ENCODE assay signal across 27 cellular contexts in the genomic region with DNA sequence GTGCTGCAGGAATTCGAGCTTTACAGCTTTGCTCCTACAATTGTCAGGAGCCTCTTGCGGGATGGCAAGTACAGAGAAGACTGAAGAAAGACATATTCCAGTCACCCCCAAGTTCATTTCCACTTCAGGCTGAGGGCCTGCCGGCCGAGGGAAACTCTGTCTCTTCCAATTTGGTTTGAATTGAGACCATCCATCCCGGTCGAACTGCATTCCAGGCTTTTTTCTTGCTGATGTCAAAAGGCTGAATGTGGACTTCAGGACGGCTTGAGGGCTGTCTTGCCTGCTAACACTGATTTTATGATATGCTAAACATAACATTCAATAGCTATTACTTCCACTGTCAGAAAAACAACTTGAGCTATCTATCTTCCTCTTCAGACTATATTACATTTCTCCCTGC.
"Had no signal": no experiment of that assay in that cellular context is flagged by ENCODE, and none has a peak within 500 bp of the region (broad histone marks: within the 10 kb centered on the region; RNA-seq: fewer than 3 reads in every experiment).

No MANE protein-coding gene starts in this region.

- H3K36me3 Mint-ChIP-seq: memory B cell; mesothelial cell of epicardium; naive B cell; neural progenitor cell; stimulated activated memory B cell treated with anti-CD40 and anti-IgM and Interleukin-4, amounts not matched to agents 10 μg/mL and 1 μg/mL and 100 μg/mL, for 72 hours had no signal

- H3K4me1 Mint-ChIP-seq: memory B cell; naive B cell; nephron; neural progenitor cell; stimulated activated memory B cell treated with anti-CD40 and anti-IgM and Interleukin-4, amounts not matched to agents 10 μg/mL and 1 μg/mL and 100 μg/mL, for 72 hours had no signal

- H2AFZ ChIP-seq: neural progenitor cell had no signal

- H3K4me1 ChIP-seq: esophagus muscularis mucosa, foreskin keratinocyte, gastroesophageal sphincter, heart left ventricle, neural progenitor cell, prostate gland, right atrium auricular region, transverse colon, vagina had no signal

- ATAC-seq: foreskin keratinocyte; gastroesophageal sphincter; heart left ventricle; left lobe of liver; mucosa of descending colon; sciatic nerve; stimulated activated memory B cell treated with anti-CD40 and anti-IgM and Interleukin-4, amounts not matched to agents 10 μg/mL and 1 μg/mL and 100 μg/mL, for 72 hours; stimulated activated naive CD8-positive, alpha-beta T cell treated with anti-CD3 and anti-CD28 coated beads, Interleukin-15, Interleukin-2, amounts not matched to agents 100 U/mL and 50 U/mL, for 24 hours had no signal

- H3K9me3 Mint-ChIP-seq: memory B cell; mesothelial cell of epicardium; naive B cell; nephron; neural progenitor cell; stimulated activated memory B cell treated with anti-CD40 and anti-IgM and Interleukin-4, amounts not matched to agents 10 μg/mL and 1 μg/mL and 100 μg/mL, for 72 hours had no signal

- H3K27me3 ChIP-seq: esophagus muscularis mucosa, neural progenitor cell, right atrium auricular region, vagina had no signal

- H3K27ac Mint-ChIP-seq: memory B cell; mesothelial cell of epicardium; naive B cell; nephron; neural progenitor cell; stimulated activated memory B cell treated with anti-CD40 and anti-IgM and Interleukin-4, amounts not matched to agents 10 μg/mL and 1 μg/mL and 100 μg/mL, for 72 hours had no signal

- H3K4me3 ChIP-seq: coronary artery, esophagus muscularis mucosa, gastroesophageal sphincter, heart left ventricle, lung, mucosa of descending colon, neural progenitor cell, prostate gland, right atrium auricular region, thoracic aorta, transverse colon, vagina had no signal

- H3K9ac ChIP-seq: neural progenitor cell had no signal

- DNase-seq: dermis blood vessel endothelial cell; effector memory CD4-positive, alpha-beta T cell; foreskin keratinocyte; heart left ventricle; hippocampal formation; kidney; mucosa of descending colon; naive B cell; stimulated activated CD4-positive, alpha-beta T cell treated with anti-CD3 and anti-CD28 coated beads, Interleukin-4, amount 100 ng/mL, for 4 hours; stimulated activated naive CD8-positive, alpha-beta T cell treated with anti-CD3 and anti-CD28 coated beads, Interleukin-15, Interleukin-2, amounts not matched to agents 100 U/mL and 50 U/mL, for 24 hours; substantia nigra; transverse colon had no signal

- H3K4me2 ChIP-seq: neural progenitor cell had no signal

- H3K9me3 ChIP-seq: esophagus muscularis mucosa, gastroesophageal sphincter, heart left ventricle, mucosa of descending colon, prostate gland, right atrium auricular region, thoracic aorta, transverse colon, vagina had no signal

- H3K36me3 ChIP-seq: esophagus muscularis mucosa, gastroesophageal sphincter, heart left ventricle, neural progenitor cell, prostate gland, right atrium auricular region, thoracic aorta, transverse colon, vagina had no signal

- H3K4me3 Mint-ChIP-seq: memory B cell; mesothelial cell of epicardium; naive B cell; nephron; neural progenitor cell; stimulated activated memory B cell treated with anti-CD40 and anti-IgM and Interleukin-4, amounts not matched to agents 10 μg/mL and 1 μg/mL and 100 μg/mL, for 72 hours had no signal

- H3K27ac ChIP-seq: coronary artery, esophagus muscularis mucosa, foreskin keratinocyte, gastroesophageal sphincter, heart left ventricle, neural progenitor cell, prostate gland, right atrium auricular region, thoracic aorta, transverse colon, vagina had no signal
